ENCODE assay signal across 8 cellular contexts in genomic region chr17:83052241-83052564, GRCh38. TPM values are rescaled to one million over a fixed set of nuclear protein-coding genes. Genes with fewer than 3 reads are reported as not detected.
DNase-seq lines count a peak whose midpoint lies in the region; TF ChIP-seq lines count a peak whose summit lies in the region.

No MANE protein-coding gene starts in this region.

- peak overlapping the region; percentile 27 for H4K91ac ChIP-seq in trophoblast cell (ENCODE audit: low read depth, low read length)

- peak overlapping the region; percentile 10 for H2BK5ac ChIP-seq in trophoblast cell (ENCODE audit: low read depth, low read length, poor library complexity)

- H2AFZ ChIP-seq in PC-9, result peak overlapping the region; percentile 81; the same call in 1 of the 2 replicates
- H2AFZ ChIP-seq in trophoblast cell (ENCODE audit: insufficient read depth, low read length, poor library complexity), result peak overlapping the region; percentile 32

- H2AK5ac ChIP-seq in trophoblast cell (ENCODE audit: low read length), result peak overlapping the region; percentile 81

- no peak overlapping the region for H3K23ac ChIP-seq in trophoblast cell (ENCODE audit: low read length)

- H3K9ac ChIP-seq in ES-I3 (ENCODE audit: low read depth, low read length), result peak overlapping the region; percentile 49; the same call in 1 of the 2 replicates
- H3K9ac ChIP-seq in trophoblast cell (ENCODE audit: low read length), result no peak overlapping the region

- H3K36me3 ChIP-seq in ES-I3 (ENCODE audit: insufficient read depth, low read length), result no peaks in the 10 kb centered on the region
- no peaks in the 10 kb centered on the region for H3K36me3 ChIP-seq in PC-9 (ENCODE audit: low read depth)
- no peaks in the 10 kb centered on the region for H3K36me3 ChIP-seq in trophoblast cell (ENCODE audit: control insufficient read depth in 1 of 2, insufficient read depth in 2 of 2, low read length in 2 of 2)

- DNase-seq in PC-9 (no peak), epithelial cell of esophagus (ENCODE audit: low read depth) (no peak), trophoblast cell (no peak), NCI-H146 (lab: John Stamatoyannopoulos, UW) (no peak), hepatic stellate cell (ENCODE audit: low spot score) (no peak), occipital lobe (lab: John Stamatoyannopoulos, UW) (no peak), UCSD-AML1 (lab: John Stamatoyannopoulos, UW; ENCODE audit: unreplicated experiment) (no peak)

- H3K4me3 ChIP-seq in PC-9, result peak overlapping the region; percentile 64
- peak overlapping the region; percentile 45 for H3K4me3 ChIP-seq in epithelial cell of esophagus (ENCODE audit: low read length)
- peak overlapping the region; percentile 61 for H3K4me3 ChIP-seq in trophoblast cell (ENCODE audit: low read depth, low read length)

- H3K4me2 ChIP-seq in PC-9 (peak overlapping the region; percentile 90), trophoblast cell (ENCODE audit: low read length) (peak overlapping the region; percentile 76)

- no peaks in the 10 kb centered on the region; the same call in 1 of the 2 replicates for H3K4me1 ChIP-seq in ES-I3 (ENCODE audit: insufficient read depth, low read length)
- H3K4me1 ChIP-seq in PC-9 (replicated peaks; ENCODE audit: insufficient read depth), result peaks cover 33% of the 10 kb centered on the region
- H3K4me1 ChIP-seq in trophoblast cell (ENCODE audit: control insufficient read depth in 1 of 2, insufficient read depth in 2 of 2, low read length in 2 of 2), result peaks cover 7 to 16% of the 10 kb centered on the region in 2 experiments

- WGBS in trophoblast cell (ENCODE audit: extremely low coverage, insufficient coverage, insufficient read length), result no CpG with 5 or more reads among the region's 12 CpGs

- peak overlapping the region; percentile 6 for H3K4ac ChIP-seq in trophoblast cell (ENCODE audit: low read depth, low read length)

- peak overlapping the region; percentile 94 for H4K12ac ChIP-seq in trophoblast cell (ENCODE audit: low read depth, low read length)

- peak overlapping the region; percentile 25 for H3K18ac ChIP-seq in trophoblast cell (ENCODE audit: low read length)

- H4K8ac ChIP-seq in trophoblast cell (ENCODE audit: low read depth, low read length), result peak overlapping the region; percentile 80

- no peaks in the 10 kb centered on the region for H3K27me3 ChIP-seq in PC-9 (ENCODE audit: insufficient read depth, low read depth)
- H3K27me3 ChIP-seq in trophoblast cell (ENCODE audit: insufficient read depth, low read length), result no peaks in the 10 kb centered on the region

- POLR2A ChIA-PET in PC-9 (lab: Charles Lee; ENCODE audit: unreplicated experiment), result no interaction called here

- no peaks in the 10 kb centered on the region for H4K20me1 ChIP-seq in PC-9 (ENCODE audit: insufficient read depth)

- no TSS peak for BruUV-seq in PC-9 (replicated peaks; lab: Mats Ljungman, UMichigan)

- H3F3A ChIP-seq in PC-9 (ENCODE audit: insufficient read depth, low read depth), result peaks cover 20% of the 10 kb centered on the region; the same call in 1 of the 2 replicates

- CTCF ChIA-PET in PC-9 (lab: Charles Lee), result no interaction called here

- H3K27ac ChIP-seq in PC-9, result no peak overlapping the region
- peak overlapping the region; percentile 37 for H3K27ac ChIP-seq in trophoblast cell (ENCODE audit: low read depth, low read length)

- H3K14ac ChIP-seq in trophoblast cell (ENCODE audit: low read length), result peak overlapping the region; percentile 30

- H3K9me3 ChIP-seq in ES-I3 (ENCODE audit: control insufficient read depth, insufficient read depth, low read length) (no peaks in the 10 kb centered on the region), PC-9 (ENCODE audit: insufficient read depth, low read depth) (no peaks in the 10 kb centered on the region), trophoblast cell (ENCODE audit: insufficient read depth, low read depth, low read length) (peaks cover 4% of the 10 kb centered on the region)

- peaks cover 10% of the 10 kb centered on the region for H3K79me1 ChIP-seq in trophoblast cell (ENCODE audit: low read length)

- no peaks in the 10 kb centered on the region for H3K9me2 ChIP-seq in PC-9 (ENCODE audit: insufficient read depth)

- peak overlapping the region; percentile 12 for H2BK120ac ChIP-seq in trophoblast cell (ENCODE audit: insufficient read depth, low read length, poor library complexity)

- H2BK12ac ChIP-seq in trophoblast cell (ENCODE audit: low read length), result peak overlapping the region; percentile 51

- TF ChIP-seq CTCF in PC-9 (conservative IDR thresholded peaks at IDR 0.05) (no peak), epithelial cell of esophagus (IDR thresholded peaks at IDR 0.05; ENCODE audit: insufficient read depth, low read depth, low read length, missing control alignments) (no peak)

- no peaks in the 10 kb centered on the region for H3K79me2 ChIP-seq in PC-9 (ENCODE audit: low read depth)
- H3K79me2 ChIP-seq in trophoblast cell (ENCODE audit: control insufficient read depth, insufficient read depth, low read length, poor library complexity), result peaks cover 7% of the 10 kb centered on the region

- intact Hi-C loops in PC-9 (cut with micrococcal nuclease; ENCODE audit: unreplicated experiment), result no loop called here

RNA-seq across cellular contexts. Expression of gene METRNL, which starts 27.2 kb away (rescaled TPM):
- 44.6 and 61.7 TPM in 2 replicates for total RNA-seq in PC-9 (2021)
- polyA plus RNA-seq in trophoblast cell (2013), result 73.5 and 78.5 TPM in 2 replicates
- 22.3 TPM for total RNA-seq in occipital lobe
